ENCODE assay signal across 8 cellular contexts in genomic region chr15:75178171-75178937, GRCh38. TPM values are rescaled to one million over a fixed set of nuclear protein-coding genes. Genes with fewer than 3 reads are reported as not detected.
DNase-seq lines count a peak whose midpoint lies in the region; ATAC-seq and TF ChIP-seq lines count a peak whose summit lies in the region.

No MANE protein-coding gene starts in this region.

- H3K27ac ChIP-seq in iPS-18a (ENCODE audit: low read length) (no peak overlapping the region), A673 (ENCODE audit: low read depth, low read length, poor library complexity, severe bottlenecking) (no peak overlapping the region), PC-9 (no peak overlapping the region)

- peaks cover 13% of the 10 kb centered on the region; the same call in 1 of the 2 replicates for H3F3A ChIP-seq in PC-9 (ENCODE audit: insufficient read depth, low read depth)

- no peaks in the 10 kb centered on the region for H4K20me1 ChIP-seq in PC-9 (ENCODE audit: insufficient read depth)

- no peak overlapping the region for H2AFZ ChIP-seq in PC-9

- no peaks in the 10 kb centered on the region for H3K9me3 ChIP-seq in iPS-18a (ENCODE audit: control insufficient read depth, low read depth, low read length)
- no peaks in the 10 kb centered on the region for H3K9me3 ChIP-seq in skeletal muscle satellite cell (replicated peaks; ENCODE audit: low read length)
- no peaks in the 10 kb centered on the region for H3K9me3 ChIP-seq in A673 (ENCODE audit: low read depth, low read length, poor library complexity, severe bottlenecking)
- no peaks in the 10 kb centered on the region for H3K9me3 ChIP-seq in PC-9 (ENCODE audit: insufficient read depth, low read depth)

- peaks cover 44% of the 10 kb centered on the region for H3K4me1 Mint-ChIP-seq in WTC11

- peaks cover 23% of the 10 kb centered on the region for H3K4me1 ChIP-seq in iPS-18a (ENCODE audit: control insufficient read depth, low read depth, low read length)
- peaks cover 56% of the 10 kb centered on the region for H3K4me1 ChIP-seq in skeletal muscle satellite cell (ENCODE audit: control insufficient read depth, insufficient read depth, low read length)
- H3K4me1 ChIP-seq in A673 (ENCODE audit: insufficient read depth, low read length, poor library complexity, severe bottlenecking), result no peaks in the 10 kb centered on the region
- H3K4me1 ChIP-seq in PC-9 (replicated peaks; ENCODE audit: insufficient read depth), result peaks cover 37% of the 10 kb centered on the region

- H3K9ac ChIP-seq in iPS-18a (ENCODE audit: low read length), result peak overlapping the region; percentile 35
- H3K9ac ChIP-seq in skeletal muscle satellite cell (ENCODE audit: low read depth, low read length), result peak overlapping the region; percentile 22

- H3K36me3 Mint-ChIP-seq in WTC11, result no peaks in the 10 kb centered on the region

- TF ChIP-seq CTCF in WTC11 (IDR thresholded peaks at IDR 0.05) (no peak), A673 (conservative IDR thresholded peaks at IDR 0.05; ENCODE audit: low read depth, low read length) (no peak), PC-9 (conservative IDR thresholded peaks at IDR 0.05) (no peak)

- CTCF ChIA-PET in WTC11 (lab: Charles Lee), result interaction anchor here (0.6 to 2.3 kb wide), 7 partner anchors 21 to 1125 kb away, joined by 3 to 9 read pairs (median 6); partner anchors contain the start of gene C15orf39
- CTCF ChIA-PET in A673 (lab: Charles Lee), result no interaction called here
- CTCF ChIA-PET in PC-9 (lab: Charles Lee), result no interaction called here

- POLR2A ChIA-PET in WTC11 (lab: Charles Lee) (interaction anchor here (0.7 kb wide), 1 partner anchor 23 kb away, joined by 3 read pairs; the partner anchor contains the start of gene C15orf39), A673 (lab: Charles Lee; ENCODE audit: low non-redundant PET) (no interaction called here), PC-9 (lab: Charles Lee; ENCODE audit: unreplicated experiment) (no interaction called here)

- peak overlapping the region; percentile 77 for H3K4me2 ChIP-seq in skeletal muscle satellite cell (ENCODE audit: low read length)
- no peak overlapping the region for H3K4me2 ChIP-seq in PC-9

- ATAC-seq in WTC11 (peak; percentile 57), HG02981 (IDR thresholded peaks at IDR 0.05; ENCODE audit: unreplicated experiment) (no peak)

- BruUV-seq in A673 (replicated peaks; lab: Mats Ljungman, UMichigan) (no TSS peak), PC-9 (replicated peaks; lab: Mats Ljungman, UMichigan) (no TSS peak)

- H3K9me2 ChIP-seq in PC-9 (ENCODE audit: insufficient read depth), result no peaks in the 10 kb centered on the region

- DNase-seq in H7, result peak; percentile 93
- peak; percentile 62 for DNase-seq in WTC11 (ENCODE audit: low spot score)
- no peak for DNase-seq in A673 (ENCODE audit: low spot score)
- DNase-seq in NCI-H2171 (lab: John Stamatoyannopoulos, UW), result no peak
- DNase-seq in PC-9, result no peak

- peaks cover 13% of the 10 kb centered on the region for H3K27me3 ChIP-seq in H7 (ENCODE audit: control insufficient read depth, insufficient read depth, low read length)
- H3K27me3 ChIP-seq in iPS-18a (ENCODE audit: control insufficient read depth, insufficient read depth, low read length), result peaks cover 32% of the 10 kb centered on the region
- H3K27me3 ChIP-seq in skeletal muscle satellite cell (ENCODE audit: control insufficient read depth, insufficient read depth, low read length), result peaks cover 5% of the 10 kb centered on the region
- no peaks in the 10 kb centered on the region for H3K27me3 ChIP-seq in A673 (replicated peaks; ENCODE audit: insufficient read depth, low read depth, low read length, poor library complexity)
- H3K27me3 ChIP-seq in PC-9 (ENCODE audit: insufficient read depth, low read depth), result no peaks in the 10 kb centered on the region

- no peaks in the 10 kb centered on the region for H3K9me3 Mint-ChIP-seq in WTC11

- no peaks in the 10 kb centered on the region for H3K79me2 ChIP-seq in PC-9 (ENCODE audit: low read depth)

- H3K27ac Mint-ChIP-seq in WTC11, result no peak overlapping the region

- H3K36me3 ChIP-seq in H7 (replicated peaks; ENCODE audit: control insufficient read depth, insufficient read depth, low read length) (no peaks in the 10 kb centered on the region), iPS-18a (ENCODE audit: control insufficient read depth, low read depth, low read length) (no peaks in the 10 kb centered on the region), skeletal muscle satellite cell (ENCODE audit: insufficient read depth, low read length) (no peaks in the 10 kb centered on the region), A673 (ENCODE audit: insufficient read depth, low read length, poor library complexity, severe bottlenecking) (no peaks in the 10 kb centered on the region), PC-9 (ENCODE audit: low read depth) (no peaks in the 10 kb centered on the region)

- peak overlapping the region; percentile 64 for H3K4me3 Mint-ChIP-seq in WTC11

- intact Hi-C loops in A673 (cut with micrococcal nuclease; ENCODE audit: unreplicated experiment), result no loop called here
- intact Hi-C loops in PC-9 (cut with micrococcal nuclease; ENCODE audit: unreplicated experiment), result no loop called here

- peak overlapping the region; percentile 35 for H3K4me3 ChIP-seq in H7 (ENCODE audit: insufficient read depth, low read depth, low read length)
- H3K4me3 ChIP-seq in iPS-18a (ENCODE audit: low read length), result peak overlapping the region; percentile 52
- H3K4me3 ChIP-seq in skeletal muscle satellite cell (ENCODE audit: low read length), result peak overlapping the region; percentile 33
- H3K4me3 ChIP-seq in A673 (ENCODE audit: low read depth, low read length, poor library complexity, severe bottlenecking), result no peak overlapping the region
- no peak overlapping the region for H3K4me3 ChIP-seq in PC-9

- H3K27me3 Mint-ChIP-seq in WTC11 (ENCODE audit: low read depth), result peaks cover 27% of the 10 kb centered on the region

TF ChIP-seq in WTC11, 78 proteins besides CTCF, POLR2A, EP300 and RAD21:
- TF ChIP-seq MAX (CRISPR knock-in tag; IDR thresholded peaks at IDR 0.05) (0 out of 2 replicates have a peak, but pooled peaks have one; percentile 57), PRDM15 (CRISPR knock-in tag; IDR thresholded peaks at IDR 0.05) (0 out of 2 replicates have a peak, but pooled peaks have one; percentile 11), ZNF232 (CRISPR knock-in tag; IDR thresholded peaks at IDR 0.05) (no peak), GABPB1 (CRISPR knock-in tag; IDR thresholded peaks at IDR 0.05) (peak; percentile 86), ZNF423 (CRISPR knock-in tag; IDR thresholded peaks at IDR 0.05) (0 out of 2 replicates have a peak, but pooled peaks have one; percentile 48), SP1 (CRISPR knock-in tag; conservative IDR thresholded peaks at IDR 0.05) (0 out of 2 replicates have a peak, but pooled peaks have one; percentile 19), ZNF263 (CRISPR knock-in tag; IDR thresholded peaks at IDR 0.05; ENCODE audit: low read depth) (no peak)

RNA-seq across cellular contexts. Expression of gene C15orf39, which starts 23.3 kb away (rescaled TPM):
- 35.9 and 37.1 TPM in 2 replicates for total RNA-seq in H7 (2014; rRNA removed; shearing (Covaris generic))
- total RNA-seq in WTC11 (2021) (39.9 to 52.8 TPM (median 41.6 TPM) in 3 replicates), A673 (2021) (28.9 and 30.3 TPM in 2 replicates), PC-9 (2021) (40.8 and 41.3 TPM in 2 replicates)
- total RNA-seq in skeletal muscle satellite cell (2012; rRNA removed), result 4.1 and 6.3 TPM in 2 replicates

Comparison
In these comparisons a context has a peak if more than half of its experiments do, and no peak if none do; other contexts are left out.
1. DNase-seq: peak in H7 (single experiment) and WTC11 (single experiment); none in A673 (single experiment), NCI-H2171 (single experiment) and PC-9 (0 of 2).
2. H3K4me3 ChIP-seq: peak in H7 (single experiment), iPS-18a (single experiment) and skeletal muscle satellite cell (single experiment); none in A673 (single experiment) and PC-9 (single experiment).